In the genomic region with DNA sequence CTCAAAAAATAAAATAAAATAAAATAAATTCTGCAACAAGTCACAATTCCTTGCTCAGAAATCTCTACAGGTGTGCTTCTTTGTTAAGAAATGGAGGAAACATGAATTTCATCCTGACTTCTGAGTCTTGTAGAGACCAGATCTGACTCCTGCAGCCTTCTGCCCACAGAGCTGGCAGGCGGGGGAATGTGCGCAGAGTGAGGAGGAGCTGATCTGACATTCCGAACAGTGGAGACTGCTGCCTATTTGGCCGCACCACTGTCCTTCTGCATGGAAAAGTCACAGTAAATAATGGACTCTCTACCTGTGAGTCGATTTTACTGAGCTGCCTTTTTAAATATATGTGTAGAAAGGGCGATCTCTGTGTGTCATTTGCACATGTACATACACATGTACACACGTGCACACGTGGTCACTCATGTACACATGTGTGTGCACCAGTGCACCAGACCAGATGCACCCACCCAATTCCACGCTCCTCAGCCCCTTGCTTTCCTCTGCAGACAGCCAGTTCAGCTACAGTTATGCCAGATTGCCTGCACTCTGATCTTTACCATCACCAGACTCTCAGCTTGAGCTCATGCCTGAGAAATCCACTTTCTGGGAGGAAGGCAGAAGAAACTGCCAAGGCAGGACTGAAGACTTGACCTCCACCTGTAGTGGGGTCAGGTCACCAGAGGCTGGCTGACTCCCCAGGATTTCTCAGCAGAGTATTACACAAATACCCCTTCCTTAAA, we compare ENCODE assay signal across 17 cellular contexts. TPM values are rescaled to one million over a fixed set of nuclear protein-coding genes. Genes with fewer than 3 reads are reported as not detected.
DNase-seq lines count a peak whose midpoint lies in the region; ATAC-seq, FAIRE-seq and TF ChIP-seq lines count a peak whose summit lies in the region.
"Had no signal": no experiment of that assay in that cellular context is flagged by ENCODE, and none has a peak within 500 bp of the region (broad histone marks: within the 10 kb centered on the region; RNA-seq: fewer than 3 reads in every experiment).

No MANE protein-coding gene starts in this region.

- H3K27ac ChIP-seq in CD8-positive, alpha-beta T cell (ENCODE audit: low read depth, low read length), result peak overlapping the region; percentile 78
- H3K27ac ChIP-seq in K562 (ENCODE audit: extremely low read depth, low read depth, low read length), result peak overlapping the region; percentile 77
- H3K27ac ChIP-seq in neuronal stem cell (replicated peaks; ENCODE audit: low read length), result no peak overlapping the region

- peaks cover 90% of the 10 kb centered on the region for H3K36me3 Mint-ChIP-seq in CD8-positive, alpha-beta T cell
- H3K36me3 Mint-ChIP-seq: WTC11 had no signal

- peaks cover 94% of the 10 kb centered on the region for H3K79me2 ChIP-seq in Loucy (ENCODE audit: insufficient read depth, low read length)
- H3K79me2 ChIP-seq in K562 (ENCODE audit: control insufficient read depth, insufficient read depth, low read length), result peaks cover 76% of the 10 kb centered on the region

- H3K14ac ChIP-seq in neuronal stem cell (ENCODE audit: low read length), result no peak overlapping the region

- no peak overlapping the region for H2BK12ac ChIP-seq in neuronal stem cell (ENCODE audit: low read length)

- no peak overlapping the region for H3K4ac ChIP-seq in neuronal stem cell (ENCODE audit: low read length)

- H4K91ac ChIP-seq in neuronal stem cell (ENCODE audit: low read depth, low read length, poor library complexity), result peak overlapping the region; percentile 56

- no peak overlapping the region for H2AK5ac ChIP-seq in neuronal stem cell (ENCODE audit: low read depth, low read length)

- H3F3A ChIP-seq in Loucy (ENCODE audit: low read depth), result no peaks in the 10 kb centered on the region; the same call in 1 of the 2 replicates

- peaks cover 98% of the 10 kb centered on the region for H3K4me1 Mint-ChIP-seq in CD8-positive, alpha-beta T cell (ENCODE audit: low read depth)

- H2BK15ac ChIP-seq in neuronal stem cell (ENCODE audit: low read length), result no peak overlapping the region

- H3K36me3 ChIP-seq in CD8-positive, alpha-beta T cell (ENCODE audit: insufficient read depth, low read length), result peaks cover 20% of the 10 kb centered on the region
- H3K36me3 ChIP-seq in Loucy (ENCODE audit: insufficient read depth, low read length) (peaks cover 66% of the 10 kb centered on the region; the same call in 1 of the 2 replicates), K562 (ENCODE audit: control insufficient read depth, insufficient read depth, low read length) (peaks cover 68% of the 10 kb centered on the region), neuronal stem cell (replicated peaks in 1 of 2; ENCODE audit: control insufficient read depth in 2 of 2, insufficient read depth in 2 of 2, low read length in 2 of 2) (no peaks in the 10 kb centered on the region)

- TF ChIP-seq POLR2A in K562 (conservative IDR thresholded peaks at IDR 0.05), result no peak

- no peaks in the 10 kb centered on the region for H3K9me3 ChIP-seq in CD8-positive, alpha-beta T cell (ENCODE audit: low read length)
- H3K9me3 ChIP-seq in Loucy (ENCODE audit: insufficient read depth, low read depth, low read length), result no peaks in the 10 kb centered on the region
- H3K9me3 ChIP-seq in K562 (replicated peaks; ENCODE audit: control insufficient read depth, insufficient read depth, low read depth, low read length), result no peaks in the 10 kb centered on the region
- H3K9me3 ChIP-seq in neuronal stem cell (replicated peaks in 1 of 2; ENCODE audit: control insufficient read depth in 2 of 2, insufficient read depth in 1 of 2, low read depth in 1 of 2, low read length in 2 of 2), result no peaks in the 10 kb centered on the region
- H3K9me3 ChIP-seq: heart left ventricle had no signal

- H4K20me1 ChIP-seq in Loucy (ENCODE audit: insufficient read depth, low read length, poor library complexity, severe bottlenecking), result no peaks in the 10 kb centered on the region
- no peaks in the 10 kb centered on the region for H4K20me1 ChIP-seq in K562 (replicated peaks; ENCODE audit: control insufficient read depth, insufficient read depth, low read length)

- TF ChIP-seq EP300 in K562 (IDR thresholded peaks at IDR 0.05; ENCODE audit: low read length), result no peak

- no peak for ATAC-seq in CD8-positive, alpha-beta T cell
- ATAC-seq in K562, result no peak
- no peak for ATAC-seq in GM18867 (IDR thresholded peaks at IDR 0.05; ENCODE audit: unreplicated experiment)
- ATAC-seq: SK-N-SH treated with all-trans-retinoic acid at 6 μM for 48 hours, WTC11 had no signal

- H3K4me3 ChIP-seq in CD8-positive, alpha-beta T cell (ENCODE audit: low read depth, low read length), result peak overlapping the region; percentile 17
- H3K4me3 ChIP-seq in Loucy (ENCODE audit: low read length, poor library complexity, severe bottlenecking), result no peak overlapping the region
- H3K4me3 ChIP-seq in K562, result no peak overlapping the region
- H3K4me3 ChIP-seq in neuronal stem cell (ENCODE audit: low read length in 2 of 2), result no peak overlapping the region
- H3K4me3 ChIP-seq: heart left ventricle had no signal

- H3K27ac Mint-ChIP-seq in CD8-positive, alpha-beta T cell, result peak overlapping the region; percentile 99
- H3K27ac Mint-ChIP-seq: WTC11 had no signal

- H3K4me3 Mint-ChIP-seq in CD8-positive, alpha-beta T cell, result peak overlapping the region; percentile 43
- H3K4me3 Mint-ChIP-seq: WTC11 had no signal

- H3K4me2 ChIP-seq in Loucy (ENCODE audit: low read depth, low read length, poor library complexity, severe bottlenecking) (peak overlapping the region; percentile 14), K562 (ENCODE audit: insufficient read depth, low read length) (peak overlapping the region; percentile 60), neuronal stem cell (ENCODE audit: insufficient read depth, low read length, poor library complexity, severe bottlenecking) (no peak overlapping the region)

- 64% methylated on average over 8 of the region's 9 CpGs for WGBS in K562 (ENCODE audit: insufficient coverage, low coverage, missing lambda C conversion rate)
- WGBS in neuronal stem cell (ENCODE audit: extremely low coverage in 2 of 2, insufficient read length in 2 of 2, insufficient replicate concordance in 1 of 2), 2 donors, result no CpG with 5 or more reads among the region's 9 CpGs

- intact Hi-C loops in CD8-positive, alpha-beta T cell (cut with DNase I, micrococcal nuclease), result no loop called here
- intact Hi-C loops in K562 (cut with micrococcal nuclease), result loop anchor here (2.0 kb wide), 1 partner anchor 19 kb away; no protein-coding TSS in a partner anchor

- H3K27me3 ChIP-seq in CD8-positive, alpha-beta T cell (ENCODE audit: insufficient read depth, low read length), result no peaks in the 10 kb centered on the region
- H3K27me3 ChIP-seq in Loucy (ENCODE audit: insufficient read depth, low read length, poor library complexity, severe bottlenecking), result no peaks in the 10 kb centered on the region
- H3K27me3 ChIP-seq in K562 (ENCODE audit: control insufficient read depth in 2 of 2, insufficient read depth in 2 of 2, low read length in 2 of 2), result no peaks in the 10 kb centered on the region
- H3K27me3 ChIP-seq in neuronal stem cell (ENCODE audit: control insufficient read depth in 3 of 3, insufficient read depth in 3 of 3, low read depth in 1 of 3, low read length in 3 of 3), result no peaks in the 10 kb centered on the region

- H2BK5ac ChIP-seq in neuronal stem cell (ENCODE audit: low read length), result no peak overlapping the region

- H3K4me1 ChIP-seq in CD8-positive, alpha-beta T cell (ENCODE audit: insufficient read depth, low read length), result peaks cover 97% of the 10 kb centered on the region
- H3K4me1 ChIP-seq in Loucy (ENCODE audit: insufficient read depth, low read length, poor library complexity, severe bottlenecking) (peaks cover 61% of the 10 kb centered on the region), K562 (replicated peaks in 1 of 2; ENCODE audit: control insufficient read depth in 2 of 2, insufficient read depth in 2 of 2, low read length in 2 of 2) (peaks cover 56 to 80% of the 10 kb centered on the region in 2 experiments), neuronal stem cell (ENCODE audit: control insufficient read depth in 2 of 2, insufficient read depth in 1 of 2, low read depth in 1 of 2, low read length in 2 of 2) (peaks cover 0 to 12% of the 10 kb centered on the region in 2 donors)

- TF ChIP-seq RAD21 in K562 (CRISPR knock-in tag; conservative IDR thresholded peaks at IDR 0.05 in 1 of 2, IDR thresholded peaks at IDR 0.05 in 1 of 2), result no peak

- H3K9ac ChIP-seq in Loucy (ENCODE audit: low read depth, low read length, poor library complexity, severe bottlenecking) (peak overlapping the region; percentile 61), K562 (ENCODE audit: insufficient read depth in 1 of 2, low read depth in 2 of 2, low read length in 2 of 2) (peak overlapping the region; percentile 59 to 61; a peak in 3 of 4 replicates), neuronal stem cell (ENCODE audit: low read depth, low read length, poor library complexity) (no peak overlapping the region)

- no peaks in the 10 kb centered on the region for H3K9me3 Mint-ChIP-seq in CD8-positive, alpha-beta T cell

- no peak overlapping the region for H4K8ac ChIP-seq in neuronal stem cell (ENCODE audit: low read depth, low read length)

- H3K18ac ChIP-seq in neuronal stem cell (ENCODE audit: low read length), result peak overlapping the region; percentile 20

- no peaks in the 10 kb centered on the region for H3K9me2 ChIP-seq in Loucy (replicated peaks; ENCODE audit: low read depth, low read length)

- no peaks in the 10 kb centered on the region for H3K79me1 ChIP-seq in neuronal stem cell (ENCODE audit: low read depth, low read length)

- POLR2A ChIA-PET in CD8-positive, alpha-beta T cell (lab: Charles Lee), result interaction anchor here (0.6 to 45.4 kb wide), 6 partner anchors 11 to 93 kb away, joined by 3 to 1039 read pairs (median 66); partner anchors contain the start of gene IKZF1
- POLR2A ChIA-PET in K562 (lab: Yijun Ruan, JAX), result interaction anchor here (0.7 kb wide), 1 partner anchor 15 kb away, joined by 3 read pairs; no protein-coding TSS in a partner anchor

- H3K23ac ChIP-seq in neuronal stem cell (ENCODE audit: low read depth, low read length, poor library complexity), result no peak overlapping the region

- CTCF ChIA-PET in CD8-positive, alpha-beta T cell (lab: Charles Lee), result interaction anchor here (1.0 to 20.8 kb wide), 11 partner anchors 9 to 152 kb away, joined by 4 to 494 read pairs (median 11); partner anchors contain the start of gene IKZF1
- CTCF ChIA-PET in K562 (lab: Yijun Ruan, JAX; ENCODE audit: low intra/inter-chr PET ratio), result interaction anchor here (0.6 kb wide), 1 partner anchor 28 kb away, joined by 3 read pairs; no protein-coding TSS in a partner anchor

- no peak for TF ChIP-seq CTCF in CD8-positive, alpha-beta T cell (IDR thresholded peaks at IDR 0.05)
- TF ChIP-seq CTCF in Loucy (conservative IDR thresholded peaks at IDR 0.05; ENCODE audit: low read length) (no peak), K562 (IDR thresholded peaks at IDR 0.05 in 2 of 3, conservative IDR thresholded peaks at IDR 0.05 in 1 of 3; ENCODE audit: insufficient read depth in 2 of 3, low read depth in 1 of 3, low read length in 3 of 3) (no peak)

- DNase-seq in CD8-positive, alpha-beta T cell, result no peak
- DNase-seq in K562 (ENCODE audit: extremely low read depth in 1 of 4, low spot score in 3 of 4), result no peak
- no peak for DNase-seq in neuronal stem cell (ENCODE audit: low spot score)
- no peak for DNase-seq in NCI-H1048 (lab: John Stamatoyannopoulos, UW)
- DNase-seq in NCI-H2171 treated with DMSO at 0.1 percent for 48 hours (lab: John Stamatoyannopoulos, UW), result no peak
- DNase-seq: caudate nucleus, heart left ventricle, IMR-90, NCI-H1436 treated with DMSO at 0.1 percent for 48 hours, NCI-H446 had no signal

- FAIRE-seq in K562 (lab: Jason Lieb, UNC), result no peak

- no TSS peak for BruUV-seq in K562 (replicated peaks; lab: Mats Ljungman, UMichigan)

- no peak overlapping the region for H2BK120ac ChIP-seq in neuronal stem cell (ENCODE audit: low read depth, low read length)

- H2AFZ ChIP-seq in Loucy (ENCODE audit: low read length), result no peak overlapping the region
- no peak overlapping the region for H2AFZ ChIP-seq in K562 (ENCODE audit: low read depth, low read length)
- H2AFZ ChIP-seq in neuronal stem cell (ENCODE audit: low read length), result no peak overlapping the region

- in situ Hi-C loops in K562 (cut with MboI), result no loop called here

- H3K9me1 ChIP-seq in K562 (ENCODE audit: control insufficient read depth, insufficient read depth, low read length), result no peaks in the 10 kb centered on the region

- H3K27me3 Mint-ChIP-seq in CD8-positive, alpha-beta T cell (ENCODE audit: low read depth), result no peaks in the 10 kb centered on the region

RNA-seq across cellular contexts. Expression of gene IKZF1, which starts 54.9 kb away (rescaled TPM):
- 100 to 1,000 TPM; 248 TPM for total RNA-seq in CD8-positive, alpha-beta T cell
- 53.3 and 122 TPM in 2 replicates for total RNA-seq in K562 (2011; cell fraction: chromatin; rRNA removed; ENCODE audit: low replicate concordance)
- 37.5 and 50.9 TPM in 2 replicates for total RNA-seq in K562 (2011; cell fraction: nucleolus; rRNA removed)
- 76.8 and 139 TPM in 2 replicates for total RNA-seq in K562 (2011; cell fraction: nucleoplasm; rRNA removed)
- total RNA-seq in K562 (2014; rRNA removed), result 66.5 and 98.0 TPM in 2 replicates
- total RNA-seq in K562 (2014; rRNA removed; fragmentation: Illumina TruSeq; extraction: Trizol), result 43.8 and 45.6 TPM in 2 replicates
- total RNA-seq in K562 (2015; rRNA removed; fragmentation: Illumina TruSeq; extraction: Trizol), result 43.4 and 44.7 TPM in 2 replicates
- total RNA-seq in K562 (2021), result 85.3 and 96.6 TPM in 2 replicates
- 28.4 and 36.2 TPM in 2 replicates for polyA plus RNA-seq in K562 (2011; rRNA removed)
- polyA plus RNA-seq in K562 (2011; cell fraction: cytosol; rRNA removed), result 34.4 and 57.9 TPM in 2 replicates
- 43.0 and 50.8 TPM in 2 replicates for polyA plus RNA-seq in K562 (2011; cell fraction: nucleus; rRNA removed)
- 35.8 and 46.0 TPM in 2 replicates for polyA plus RNA-seq in K562 (2012)
- 37.3 and 50.3 TPM in 2 replicates for polyA plus RNA-seq in K562 (2014; fragmentation: Illumina TruSeq; extraction: Trizol)
- 10 to 100 TPM; 12.6 to 14.7 TPM for polyA plus RNA-seq in K562 (2014; fragmentation: Nextera tagmentation; extraction: Ambion mirVana)
- 30.9 and 37.2 TPM in 2 replicates for polyA plus RNA-seq in K562 (2014; rRNA removed)
- 82.8 and 85.1 TPM in 2 replicates for polyA minus RNA-seq in K562 (2011; rRNA and poly(A)+ RNA removed)
- polyA minus RNA-seq in K562 (2011; cell fraction: cytosol; rRNA and poly(A)+ RNA removed), result 60.8 and 72.3 TPM in 2 replicates
- polyA minus RNA-seq in K562 (2011; cell fraction: nucleus; rRNA and poly(A)+ RNA removed), result 77.0 and 96.0 TPM in 2 replicates
- polyA plus RNA-seq in neuronal stem cell (2013, experiment 1 of 2), result 0.61 TPM
- polyA plus RNA-seq in neuronal stem cell (2013, experiment 2 of 2), result 0.66 TPM
- total RNA-seq: epithelial cell of proximal tubule, IMR-90, myocyte, renal cortical epithelial cell had no signal
- polyA plus RNA-seq: IMR-90 had no signal
